In the genomic region with DNA sequence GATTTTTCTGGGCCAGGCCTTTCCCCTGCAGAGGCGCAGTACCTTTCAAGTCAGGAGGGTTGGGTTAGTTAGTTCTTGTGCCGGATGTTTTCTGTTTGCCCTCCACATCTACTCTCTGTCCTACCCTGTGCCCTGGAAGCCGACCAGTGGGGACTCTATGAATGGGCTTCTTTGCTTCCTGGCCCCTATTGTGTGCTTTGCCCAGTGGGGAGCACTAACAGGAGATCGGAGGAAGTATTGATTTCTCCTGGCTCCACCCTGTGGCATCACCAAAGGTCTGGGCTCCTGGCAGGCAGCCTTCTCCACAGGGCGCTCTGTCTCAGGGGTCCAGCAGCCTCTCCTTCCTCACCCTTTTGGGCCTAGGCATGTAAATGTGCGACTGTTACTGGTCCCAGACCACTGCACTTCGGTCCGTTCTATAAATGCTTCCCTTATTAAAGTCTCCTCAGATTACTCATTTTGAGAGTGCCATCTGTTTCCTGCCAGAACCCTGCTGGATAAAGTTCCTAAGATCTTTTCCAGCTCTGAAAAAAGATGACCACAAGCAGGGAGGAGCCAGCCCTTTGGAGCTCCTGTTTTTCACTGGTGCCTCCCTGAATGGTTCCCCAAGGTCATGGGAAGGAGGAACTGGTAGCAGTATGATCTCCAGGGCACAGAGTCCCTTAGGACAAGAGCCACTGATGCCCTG, we compare ENCODE assay signal across 11 cellular contexts.
DNase-seq lines count a peak whose midpoint lies in the region; FAIRE-seq and TF ChIP-seq lines count a peak whose summit lies in the region.
"Had no signal": no experiment of that assay in that cellular context is flagged by ENCODE, and none has a peak within 500 bp of the region (broad histone marks: within the 10 kb centered on the region; RNA-seq: fewer than 3 reads in every experiment).

No MANE protein-coding gene starts in this region.

- no peaks in the 10 kb centered on the region for H3K36me3 ChIP-seq in Loucy (ENCODE audit: insufficient read depth, low read length)
- H3K36me3 ChIP-seq in muscle layer of colon (ENCODE audit: insufficient read depth, low read length): no peaks in the 10 kb centered on the region
- H3K36me3 ChIP-seq: right lobe of liver had no signal

- H3K4me1 ChIP-seq in Loucy (ENCODE audit: insufficient read depth, low read length, poor library complexity, severe bottlenecking): peaks cover 98% of the 10 kb centered on the region
- peaks cover 51% of the 10 kb centered on the region for H3K4me1 ChIP-seq in muscle layer of colon (ENCODE audit: insufficient read depth, low read length)

- H3K36me3 Mint-ChIP-seq in dendritic cell treated with granulocyte-macrophage colony-stimulating factor and Interleukin-4, amounts not matched to agents 40 ng/mL and 50 ng/mL, for 4 days (ENCODE audit: low read depth): no peaks in the 10 kb centered on the region

- no peaks in the 10 kb centered on the region for H3K27me3 Mint-ChIP-seq in dendritic cell treated with granulocyte-macrophage colony-stimulating factor and Interleukin-4, amounts not matched to agents 40 ng/mL and 50 ng/mL, for 4 days

- no peaks in the 10 kb centered on the region for H3K9me3 Mint-ChIP-seq in dendritic cell treated with granulocyte-macrophage colony-stimulating factor and Interleukin-4, amounts not matched to agents 40 ng/mL and 50 ng/mL, for 4 days
- H3K9me3 Mint-ChIP-seq: central memory CD8-positive, alpha-beta T cell had no signal

- no peaks in the 10 kb centered on the region for H3K9me2 ChIP-seq in Loucy (replicated peaks; ENCODE audit: low read depth, low read length)

- H3K27ac ChIP-seq in muscle layer of colon (ENCODE audit: low read depth, low read length): peak overlapping the region; percentile 21

- no peaks in the 10 kb centered on the region for H4K20me1 ChIP-seq in Loucy (ENCODE audit: insufficient read depth, low read length, poor library complexity, severe bottlenecking)

- H3K4me3 ChIP-seq in AG09309 (ENCODE audit: control insufficient read depth, low read depth, low read length) (no peak overlapping the region), Loucy (ENCODE audit: low read length, poor library complexity, severe bottlenecking) (peak overlapping the region; percentile 62), muscle layer of colon (ENCODE audit: low read depth in 1 of 2, low read length in 2 of 2) (no peak overlapping the region)
- H3K4me3 ChIP-seq: right lobe of liver had no signal

- H3K4me3 Mint-ChIP-seq in dendritic cell treated with granulocyte-macrophage colony-stimulating factor and Interleukin-4, amounts not matched to agents 40 ng/mL and 50 ng/mL, for 4 days: peak overlapping the region; percentile 20
- H3K4me3 Mint-ChIP-seq: central memory CD8-positive, alpha-beta T cell had no signal

- H3K27me3 ChIP-seq in Loucy (ENCODE audit: insufficient read depth, low read length, poor library complexity, severe bottlenecking) (no peaks in the 10 kb centered on the region), muscle layer of colon (ENCODE audit: control insufficient read depth in 1 of 2, insufficient read depth in 2 of 2, low read length in 2 of 2) (no peaks in the 10 kb centered on the region)
- H3K27me3 ChIP-seq: right lobe of liver had no signal

- no peak overlapping the region for H2AFZ ChIP-seq in Loucy (ENCODE audit: low read length)

- H3K9me3 ChIP-seq in Loucy (ENCODE audit: insufficient read depth, low read depth, low read length) (no peaks in the 10 kb centered on the region), muscle layer of colon (ENCODE audit: low read length) (no peaks in the 10 kb centered on the region)
- H3K9me3 ChIP-seq: right lobe of liver had no signal

- H3F3A ChIP-seq in Loucy (ENCODE audit: low read depth): peaks cover 18% of the 10 kb centered on the region

- TF ChIP-seq CTCF in AG09309 (IDR thresholded peaks at IDR 0.05; ENCODE audit: control insufficient read depth, insufficient read depth, low read depth, low read length, missing control alignments): no peak
- TF ChIP-seq CTCF in Loucy (conservative IDR thresholded peaks at IDR 0.05; ENCODE audit: low read length): no peak
- no peak for TF ChIP-seq CTCF in GM10266 (IDR thresholded peaks at IDR 0.05; ENCODE audit: control insufficient read depth, insufficient read depth, low read depth, missing control alignments)

- peak overlapping the region; percentile 89 for H3K4me2 ChIP-seq in Loucy (ENCODE audit: low read depth, low read length, poor library complexity, severe bottlenecking)

- FAIRE-seq in urothelium cell line (lab: Jason Lieb, UNC): no peak

- DNase-seq in AG09309 (ENCODE audit: low read depth): peak; percentile 45
- DNase-seq in urothelium cell line (ENCODE audit: low spot score): no peak
- no peak for DNase-seq in GM10266 (ENCODE audit: extremely low spot score)
- no peak for DNase-seq in COLO668 (lab: John Stamatoyannopoulos, UW; ENCODE audit: unreplicated experiment)
- no peak for DNase-seq in NCI-H1092 treated with DMSO at 0.1 percent for 48 hours (lab: John Stamatoyannopoulos, UW)
- DNase-seq: DMS153, right lobe of liver had no signal

- no peaks in the 10 kb centered on the region for H3K79me2 ChIP-seq in Loucy (ENCODE audit: insufficient read depth, low read length)

- H3K27ac Mint-ChIP-seq in dendritic cell treated with granulocyte-macrophage colony-stimulating factor and Interleukin-4, amounts not matched to agents 40 ng/mL and 50 ng/mL, for 4 days: peak overlapping the region; percentile 88

- peaks cover 74% of the 10 kb centered on the region for H3K4me1 Mint-ChIP-seq in dendritic cell treated with granulocyte-macrophage colony-stimulating factor and Interleukin-4, amounts not matched to agents 40 ng/mL and 50 ng/mL, for 4 days (ENCODE audit: low read depth)

- H3K9ac ChIP-seq in Loucy (ENCODE audit: low read depth, low read length, poor library complexity, severe bottlenecking) (peak overlapping the region; percentile 68), muscle layer of colon (ENCODE audit: low read length) (no peak overlapping the region)

- intact Hi-C loops in dendritic cell treated with granulocyte-macrophage colony-stimulating factor and Interleukin-4, amounts not matched to agents 40 ng/mL and 50 ng/mL, for 4 days (cut with micrococcal nuclease): no loop called here
